Comparison of ENCODE assay signal across 19 cellular contexts in the genomic region with DNA sequence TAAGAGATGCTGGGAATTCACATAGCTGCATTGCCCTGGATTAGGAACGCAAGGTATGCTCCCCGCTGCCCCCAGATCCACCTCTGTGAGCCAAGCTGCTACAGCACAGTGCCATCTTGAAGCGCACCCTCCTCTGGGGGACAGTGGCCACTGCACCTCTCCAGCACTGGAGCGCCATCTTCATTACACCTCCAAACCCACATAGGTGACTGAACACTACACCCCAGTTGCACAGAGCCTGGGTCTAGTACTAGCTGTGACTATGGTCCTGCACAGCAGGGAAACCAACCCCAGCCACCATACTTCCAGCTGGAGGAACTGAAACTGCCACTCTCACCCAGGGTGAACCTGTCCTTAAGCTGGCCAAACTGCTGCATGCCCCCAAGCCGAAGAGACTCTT.
DNase-seq lines count a peak whose midpoint lies in the region; ATAC-seq, FAIRE-seq and TF ChIP-seq lines count a peak whose summit lies in the region.
"Had no signal": no experiment of that assay in that cellular context is flagged by ENCODE, and none has a peak within 500 bp of the region (broad histone marks: within the 10 kb centered on the region; RNA-seq: fewer than 3 reads in every experiment).

No MANE protein-coding gene starts in this region.

- RAD21 ChIA-PET in GM12878 (lab: Charles Lee; ENCODE audit: unreplicated experiment) = no interaction called here

- SMC1A ChIA-PET in GM12878 (lab: Charles Lee; ENCODE audit: uncharacterized antibody, unreplicated experiment) = no interaction called here

- no peak for TF ChIP-seq CTCF in GM12878 (IDR thresholded peaks at IDR 0.05 in 2 of 3, conservative IDR thresholded peaks at IDR 0.05 in 1 of 3; ENCODE audit: control insufficient read depth in 2 of 3, extremely low read depth in 1 of 3, insufficient read depth in 1 of 3, low read depth in 3 of 3, low read length in 3 of 3)

- no peaks in the 10 kb centered on the region for H3K9me3 ChIP-seq in GM12878 (replicated peaks; ENCODE audit: control insufficient read depth, insufficient read depth, low read length)

- H3K9ac ChIP-seq in GM12878 (ENCODE audit: control insufficient read depth, insufficient read depth, low read length) = no peak overlapping the region
- H3K9ac ChIP-seq: parathyroid adenoma had no signal

- intact Hi-C loops in GM12878 (cut with micrococcal nuclease; ENCODE audit: unreplicated experiment) = no loop called here

- in situ Hi-C loops in GM12878 (cut with MboI) = no loop called here

- H3K36me3 Mint-ChIP-seq in stimulated activated effector memory CD8-positive, alpha-beta T cell treated with anti-CD3 and anti-CD28 coated beads, Interleukin-12 subunit alpha, Interleukin-12 subunit beta, amount 100 ng/mL, for 72 hours = no peaks in the 10 kb centered on the region
- H3K36me3 Mint-ChIP-seq: activated CD8-positive, alpha-beta memory T cell treated with anti-CD3 and anti-CD28 coated beads, Interleukin-2, amount 10 ng/mL, durations not matched to agents 7 days and 5 days; naive thymus-derived CD4-positive, alpha-beta T cell had no signal

- no peak for TF ChIP-seq POLR2A in GM12891 (IDR thresholded peaks at IDR 0.05; ENCODE audit: low read depth, low read length)
- no peak for TF ChIP-seq POLR2A in GM12878 (IDR thresholded peaks at IDR 0.05; ENCODE audit: low read depth, low read length)

- no TSS peak for BruUV-seq in GM12878 (replicated peaks; lab: Mats Ljungman, UMichigan)

- H3K27ac ChIP-seq in GM12878 (ENCODE audit: control insufficient read depth, insufficient read depth) = no peak overlapping the region
- H3K27ac ChIP-seq: brain microvascular endothelial cell, parathyroid adenoma, PC-9 had no signal

- no peak overlapping the region for H3K27ac Mint-ChIP-seq in stimulated activated effector memory CD8-positive, alpha-beta T cell treated with anti-CD3 and anti-CD28 coated beads, Interleukin-12 subunit alpha, Interleukin-12 subunit beta, amount 100 ng/mL, for 72 hours
- H3K27ac Mint-ChIP-seq: activated CD8-positive, alpha-beta memory T cell treated with anti-CD3 and anti-CD28 coated beads, Interleukin-2, amount 10 ng/mL, durations not matched to agents 7 days and 5 days; naive thymus-derived CD4-positive, alpha-beta T cell; T-helper 2 cell treated with Interferon-gamma antibody and Interleukin-4, amounts not matched to agents 5 μg/mL and 100 μg/mL, for 36 hours had no signal

- no peaks in the 10 kb centered on the region for H3K79me2 ChIP-seq in GM12878 (ENCODE audit: control insufficient read depth, insufficient read depth, low read length)
- H3K79me2 ChIP-seq: parathyroid adenoma had no signal

- H3K4me1 ChIP-seq in GM12878 (ENCODE audit: control insufficient read depth, insufficient read depth, low read length) = no peaks in the 10 kb centered on the region
- H3K4me1 ChIP-seq: parathyroid adenoma had no signal

- TF ChIP-seq EP300 in GM12878 (IDR thresholded peaks at IDR 0.05; ENCODE audit: borderline replicate concordance in 1 of 2, control insufficient read depth in 1 of 2, low read depth in 2 of 2, low read length in 2 of 2) = no peak

- no peak for DNase-seq in GM12891 (ENCODE audit: insufficient read length, low spot score)
- no peak for DNase-seq in GM12878 (ENCODE audit: low read depth, low spot score)
- no peak for DNase-seq in stimulated activated effector memory CD8-positive, alpha-beta T cell treated with anti-CD3 and anti-CD28 coated beads, Interleukin-12 subunit alpha, Interleukin-12 subunit beta, amount 100 ng/mL, for 72 hours (ENCODE audit: low spot score in 2 of 2)
- no peak for DNase-seq in NCI-H1048 (lab: John Stamatoyannopoulos, UW)
- DNase-seq in activated effector memory CD4-positive, alpha-beta T cell treated with Interleukin-2 at 50 U/mL for 16 hours = no peak
- no peak for DNase-seq in activated CD4-positive, alpha-beta T cell treated with anti-CD3 and anti-CD28 coated beads, Interleukin-2, amount 50 U/mL, for 48 hours
- no peak for DNase-seq in NCI-H1694 (lab: John Stamatoyannopoulos, UW)
- DNase-seq: activated CD8-positive, alpha-beta memory T cell treated with anti-CD3 and anti-CD28 coated beads, Interleukin-2, amount 10 ng/mL, durations not matched to agents 7 days and 5 days; brain microvascular endothelial cell; cortex of kidney; hypothalamus; KBM-7; naive thymus-derived CD4-positive, alpha-beta T cell; NCI-H2081 treated with DMSO at 0.1 percent for 48 hours; NCI-H524 had no signal

- WGBS in GM12878 (ENCODE audit: insufficient coverage, insufficient replicate concordance, low lambda C conversion rate, missing lambda C conversion rate) = 67% methylated on average over 5 of the region's 5 CpGs

- H2AFZ ChIP-seq in GM12878 (ENCODE audit: control insufficient read depth, low read depth, low read length) = no peak overlapping the region
- H2AFZ ChIP-seq: parathyroid adenoma, PC-9 had no signal

- H4K20me1 ChIP-seq in GM12878 (ENCODE audit: control insufficient read depth, insufficient read depth) = no peaks in the 10 kb centered on the region

- H3K4me3 ChIP-seq in GM12878 = no peak overlapping the region
- H3K4me3 ChIP-seq: PC-9 had no signal

- CTCF ChIA-PET in GM12878 (lab: Yijun Ruan, JAX) = no interaction called here

- no peaks in the 10 kb centered on the region for H3K9me3 Mint-ChIP-seq in stimulated activated effector memory CD8-positive, alpha-beta T cell treated with anti-CD3 and anti-CD28 coated beads, Interleukin-12 subunit alpha, Interleukin-12 subunit beta, amount 100 ng/mL, for 72 hours
- H3K9me3 Mint-ChIP-seq: T-helper 2 cell treated with Interferon-gamma antibody and Interleukin-4, amounts not matched to agents 5 μg/mL and 100 μg/mL, for 36 hours had no signal

- no peaks in the 10 kb centered on the region for H3K4me1 Mint-ChIP-seq in stimulated activated effector memory CD8-positive, alpha-beta T cell treated with anti-CD3 and anti-CD28 coated beads, Interleukin-12 subunit alpha, Interleukin-12 subunit beta, amount 100 ng/mL, for 72 hours
- H3K4me1 Mint-ChIP-seq: activated CD8-positive, alpha-beta memory T cell treated with anti-CD3 and anti-CD28 coated beads, Interleukin-2, amount 10 ng/mL, durations not matched to agents 7 days and 5 days; naive thymus-derived CD4-positive, alpha-beta T cell had no signal

- no peak for TF ChIP-seq RAD21 in GM12878 (IDR thresholded peaks at IDR 0.05; ENCODE audit: insufficient read depth, low read depth, low read length)

- POLR2A ChIA-PET in GM12878 (lab: Charles Lee) = no interaction called here

- no peaks in the 10 kb centered on the region for H3K27me3 ChIP-seq in GM12878 (replicated peaks in 1 of 2; ENCODE audit: control insufficient read depth in 2 of 2, insufficient read depth in 2 of 2, low read length in 1 of 2)
- H3K27me3 ChIP-seq: brain microvascular endothelial cell had no signal

- no peak overlapping the region for H3K4me2 ChIP-seq in GM12878 (ENCODE audit: control insufficient read depth, insufficient read depth)
- H3K4me2 ChIP-seq: PC-9 had no signal

- H3K4me3 Mint-ChIP-seq in stimulated activated effector memory CD8-positive, alpha-beta T cell treated with anti-CD3 and anti-CD28 coated beads, Interleukin-12 subunit alpha, Interleukin-12 subunit beta, amount 100 ng/mL, for 72 hours = no peak overlapping the region
- H3K4me3 Mint-ChIP-seq: activated CD8-positive, alpha-beta memory T cell treated with anti-CD3 and anti-CD28 coated beads, Interleukin-2, amount 10 ng/mL, durations not matched to agents 7 days and 5 days; naive thymus-derived CD4-positive, alpha-beta T cell; T-helper 2 cell treated with Interferon-gamma antibody and Interleukin-4, amounts not matched to agents 5 μg/mL and 100 μg/mL, for 36 hours had no signal

- H3K36me3 ChIP-seq in GM12878 (ENCODE audit: control insufficient read depth in 2 of 2, insufficient read depth in 2 of 2, low read length in 1 of 2) = no peaks in the 10 kb centered on the region
- H3K36me3 ChIP-seq: brain microvascular endothelial cell had no signal

- FAIRE-seq in GM12891 (lab: Jason Lieb, UNC) (no peak), GM12878 (lab: Jason Lieb, UNC) (no peak)

- peak; percentile 49 for ATAC-seq in HG02759 (IDR thresholded peaks at IDR 0.05; ENCODE audit: unreplicated experiment)
- ATAC-seq in GM12878 = peak; percentile 87
- peak; percentile 40 for ATAC-seq in stimulated activated effector memory CD8-positive, alpha-beta T cell treated with anti-CD3 and anti-CD28 coated beads, Interleukin-12 subunit alpha, Interleukin-12 subunit beta, amount 100 ng/mL, for 72 hours
- ATAC-seq: activated CD8-positive, alpha-beta memory T cell treated with anti-CD3 and anti-CD28 coated beads, Interleukin-2, amount 10 ng/mL, durations not matched to agents 7 days and 5 days; naive thymus-derived CD4-positive, alpha-beta T cell had no signal

TF ChIP-seq in GM12891, 5 proteins besides CTCF, POLR2A, EP300 and RAD21:
- TF ChIP-seq SPI1 (IDR thresholded peaks at IDR 0.05; ENCODE audit: low read depth, low read length) (peak; percentile 68), TAF1 (IDR thresholded peaks at IDR 0.05; ENCODE audit: low read depth, low read length) (no peak)

TF ChIP-seq in GM12878, 131 proteins besides CTCF, POLR2A, EP300 and RAD21:
- TF ChIP-seq SPI1 (IDR thresholded peaks at IDR 0.05; ENCODE audit: borderline replicate concordance, insufficient read depth, low read depth, low read length) = peak; percentile 57; the same call in 1 of the 2 replicates
- TF ChIP-seq, protein P1, sequence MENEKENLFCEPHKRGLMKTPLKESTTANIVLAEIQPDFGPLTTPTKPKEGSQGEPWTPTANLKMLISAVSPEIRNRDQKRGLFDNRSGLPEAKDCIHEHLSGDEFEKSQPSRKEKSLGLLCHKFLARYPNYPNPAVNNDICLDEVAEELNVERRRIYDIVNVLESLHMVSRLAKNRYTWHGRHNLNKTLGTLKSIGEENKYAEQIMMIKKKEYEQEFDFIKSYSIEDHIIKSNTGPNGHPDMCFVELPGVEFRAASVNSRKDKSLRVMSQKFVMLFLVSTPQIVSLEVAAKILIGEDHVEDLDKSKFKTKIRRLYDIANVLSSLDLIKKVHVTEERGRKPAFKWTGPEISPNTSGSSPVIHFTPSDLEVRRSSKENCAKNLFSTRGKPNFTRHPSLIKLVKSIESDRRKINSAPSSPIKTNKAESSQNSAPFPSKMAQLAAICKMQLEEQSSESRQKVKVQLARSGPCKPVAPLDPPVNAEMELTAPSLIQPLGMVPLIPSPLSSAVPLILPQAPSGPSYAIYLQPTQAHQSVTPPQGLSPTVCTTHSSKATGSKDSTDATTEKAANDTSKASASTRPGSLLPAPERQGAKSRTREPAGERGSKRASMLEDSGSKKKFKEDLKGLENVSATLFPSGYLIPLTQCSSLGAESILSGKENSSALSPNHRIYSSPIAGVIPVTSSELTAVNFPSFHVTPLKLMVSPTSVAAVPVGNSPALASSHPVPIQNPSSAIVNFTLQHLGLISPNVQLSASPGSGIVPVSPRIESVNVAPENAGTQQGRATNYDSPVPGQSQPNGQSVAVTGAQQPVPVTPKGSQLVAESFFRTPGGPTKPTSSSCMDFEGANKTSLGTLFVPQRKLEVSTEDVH (IDR thresholded peaks at IDR 0.05; ENCODE audit: low read depth, partially characterized antibody) = no peak
